Comparison of ENCODE assay signal across 20 cellular contexts in the genomic region with DNA sequence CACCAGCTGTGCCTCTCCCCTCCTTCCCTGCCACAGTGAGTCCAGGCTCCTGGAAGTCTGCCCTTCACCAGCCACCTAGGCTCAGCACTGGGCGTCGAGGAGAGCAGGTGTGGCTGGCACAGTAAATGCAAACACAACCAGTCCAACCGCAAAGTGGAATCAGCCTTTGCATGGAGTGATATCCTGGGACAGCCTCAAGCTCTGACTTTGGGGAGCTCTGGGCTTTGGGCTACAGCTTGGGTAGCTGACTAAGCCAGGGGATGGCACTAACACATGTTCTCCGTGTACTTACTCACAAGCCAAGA.
DNase-seq lines count a peak whose midpoint lies in the region; ATAC-seq and TF ChIP-seq lines count a peak whose summit lies in the region.
"Had no signal": no experiment of that assay in that cellular context is flagged by ENCODE, and none has a peak within 500 bp of the region (broad histone marks: within the 10 kb centered on the region; RNA-seq: fewer than 3 reads in every experiment).

No MANE protein-coding gene starts in this region.

- no peaks in the 10 kb centered on the region for H3K79me2 ChIP-seq in GM23338 (replicated peaks; ENCODE audit: insufficient read depth)

- intact Hi-C loops in left colon (cut with DNase I, micrococcal nuclease) (no loop called here), tibial artery (cut with DNase I; ENCODE audit: low total_unique reads) (no loop called here)

- TF ChIP-seq POLR2A in Peyer's patch (IDR thresholded peaks at IDR 0.05), result no peak

- H3K27me3 ChIP-seq in GM23338 (ENCODE audit: insufficient read depth), result no peaks in the 10 kb centered on the region
- no peaks in the 10 kb centered on the region for H3K27me3 ChIP-seq in tibial artery
- H3K27me3 ChIP-seq in Peyer's patch, result no peaks in the 10 kb centered on the region
- H3K27me3 ChIP-seq: ascending aorta, SJCRH30 had no signal

- H3K4me3 ChIP-seq in GM23338 (no peak overlapping the region), tibial artery (no peak overlapping the region), Peyer's patch (no peak overlapping the region)
- H3K4me3 ChIP-seq: ascending aorta, SJCRH30 had no signal

- no peak overlapping the region for H3K27ac Mint-ChIP-seq in GM23338
- H3K27ac Mint-ChIP-seq: activated CD4-positive, alpha-beta memory T cell treated with anti-CD3 and anti-CD28 coated beads for 36 hours; activated naive CD4-positive, alpha-beta T cell treated with anti-CD3 and anti-CD28 coated beads for 36 hours; HFFc6; natural killer cell; T-helper 17 cell; WTC11 had no signal

- DNase-seq in DMS153 (lab: John Stamatoyannopoulos, UW) (peak; percentile 87), GM23338 (ENCODE audit: low spot score) (no peak), NCI-H69 (lab: John Stamatoyannopoulos, UW) (peak; percentile 92), left colon (peak in 1 of 2 donors; percentile 19), tibial artery (no peak), Peyer's patch (no peak)
- DNase-seq: activated CD4-positive, alpha-beta memory T cell treated with anti-CD3 and anti-CD28 coated beads for 36 hours; activated naive CD4-positive, alpha-beta T cell treated with anti-CD3 and anti-CD28 coated beads for 36 hours; activated T-cell treated with anti-CD3 and anti-CD28 coated beads, Interleukin-2, amount 50 U/mL, for 1 hour; HFFc6; islet precursor cell; Kasumi-1; natural killer cell; SJCRH30; stimulated activated CD4-positive, alpha-beta T cell treated with anti-CD3 and anti-CD28 coated beads, Interleukin-4, amount 100 ng/mL, for 24 hours; T-helper 17 cell had no signal

- TF ChIP-seq CTCF in GM23338 (conservative IDR thresholded peaks at IDR 0.05; ENCODE audit: low read depth in 2 of 2) (no peak), tibial artery (IDR thresholded peaks at IDR 0.05) (no peak), Peyer's patch (IDR thresholded peaks at IDR 0.05) (no peak)

- no peaks in the 10 kb centered on the region for H3K27me3 Mint-ChIP-seq in GM23338 (ENCODE audit: insufficient read depth, low read depth, poor library complexity)
- H3K27me3 Mint-ChIP-seq: activated CD4-positive, alpha-beta memory T cell treated with anti-CD3 and anti-CD28 coated beads for 36 hours; T-helper 17 cell had no signal

- H4K20me1 ChIP-seq in GM23338 (replicated peaks; ENCODE audit: insufficient read depth), result no peaks in the 10 kb centered on the region

- H3K4me1 ChIP-seq in GM23338 (ENCODE audit: insufficient read depth) (peaks cover 11% of the 10 kb centered on the region), tibial artery (peaks cover 0 to 12% (median 3%) of the 10 kb centered on the region in 4 donors), Peyer's patch (no peaks in the 10 kb centered on the region)

- ATAC-seq in GM23338 (peak; percentile 88), left colon (peak; percentile 82), HG03135 (IDR thresholded peaks at IDR 0.05; ENCODE audit: unreplicated experiment) (no peak), HG03457 (IDR thresholded peaks at IDR 0.05; ENCODE audit: unreplicated experiment) (no peak)
- ATAC-seq: natural killer cell, T-helper 17 cell had no signal

- H3K4me2 ChIP-seq in GM23338, result peak overlapping the region; percentile 35; the same call in 1 of the 2 replicates

- no peaks in the 10 kb centered on the region for H3K9me3 Mint-ChIP-seq in GM23338
- H3K9me3 Mint-ChIP-seq: activated naive CD4-positive, alpha-beta T cell treated with anti-CD3 and anti-CD28 coated beads for 36 hours; natural killer cell had no signal

- H3K4me1 Mint-ChIP-seq in GM23338, result peaks cover 15% of the 10 kb centered on the region
- H3K4me1 Mint-ChIP-seq: natural killer cell, T-helper 17 cell had no signal

- H3K27ac ChIP-seq in GM23338 (ENCODE audit: low read depth), result no peak overlapping the region
- H3K27ac ChIP-seq in tibial artery, result no peak overlapping the region
- H3K27ac ChIP-seq in Peyer's patch, result no peak overlapping the region
- H3K27ac ChIP-seq: ascending aorta, SJCRH30 had no signal

- no peak overlapping the region for H3K4me3 Mint-ChIP-seq in GM23338
- H3K4me3 Mint-ChIP-seq: activated CD4-positive, alpha-beta memory T cell treated with anti-CD3 and anti-CD28 coated beads for 36 hours; activated naive CD4-positive, alpha-beta T cell treated with anti-CD3 and anti-CD28 coated beads for 36 hours; HFFc6; natural killer cell; T-helper 17 cell; WTC11 had no signal

- no peak overlapping the region for H2AFZ ChIP-seq in GM23338

- H3K9me2 ChIP-seq in GM23338 (ENCODE audit: insufficient read depth), result peaks cover 15% of the 10 kb centered on the region

- H3K36me3 ChIP-seq in GM23338 (ENCODE audit: insufficient read depth) (no peaks in the 10 kb centered on the region), tibial artery (no peaks in the 10 kb centered on the region), Peyer's patch (no peaks in the 10 kb centered on the region)
- H3K36me3 ChIP-seq: ascending aorta, SJCRH30 had no signal

- H3K9me3 ChIP-seq in tibial artery, result no peaks in the 10 kb centered on the region
- H3K9me3 ChIP-seq in Peyer's patch, result no peaks in the 10 kb centered on the region
- H3K9me3 ChIP-seq: ascending aorta had no signal

- no peaks in the 10 kb centered on the region for H3F3A ChIP-seq in GM23338 (replicated peaks; ENCODE audit: low read depth)

- no peaks in the 10 kb centered on the region for H3K36me3 Mint-ChIP-seq in GM23338 (ENCODE audit: low read depth)
- H3K36me3 Mint-ChIP-seq: activated CD4-positive, alpha-beta memory T cell treated with anti-CD3 and anti-CD28 coated beads for 36 hours; natural killer cell; WTC11 had no signal

TF ChIP-seq in GM23338, 12 proteins besides CTCF, POLR2A, EP300 and RAD21:
- TF ChIP-seq ZNF114 (CRISPR knock-in tag; IDR thresholded peaks at IDR 0.05) (no peak), POLR2AphosphoS5 (IDR thresholded peaks at IDR 0.05; ENCODE audit: low read depth) (no peak), JUNB (IDR thresholded peaks at IDR 0.05; ENCODE audit: unreplicated experiment) (no peak), EZH2 (IDR thresholded peaks at IDR 0.05; ENCODE audit: low read depth, unreplicated experiment) (no peak), ZNF331 (CRISPR knock-in tag; IDR thresholded peaks at IDR 0.05; ENCODE audit: low read depth) (no peak)
- TF ChIP-seq, protein P1, sequence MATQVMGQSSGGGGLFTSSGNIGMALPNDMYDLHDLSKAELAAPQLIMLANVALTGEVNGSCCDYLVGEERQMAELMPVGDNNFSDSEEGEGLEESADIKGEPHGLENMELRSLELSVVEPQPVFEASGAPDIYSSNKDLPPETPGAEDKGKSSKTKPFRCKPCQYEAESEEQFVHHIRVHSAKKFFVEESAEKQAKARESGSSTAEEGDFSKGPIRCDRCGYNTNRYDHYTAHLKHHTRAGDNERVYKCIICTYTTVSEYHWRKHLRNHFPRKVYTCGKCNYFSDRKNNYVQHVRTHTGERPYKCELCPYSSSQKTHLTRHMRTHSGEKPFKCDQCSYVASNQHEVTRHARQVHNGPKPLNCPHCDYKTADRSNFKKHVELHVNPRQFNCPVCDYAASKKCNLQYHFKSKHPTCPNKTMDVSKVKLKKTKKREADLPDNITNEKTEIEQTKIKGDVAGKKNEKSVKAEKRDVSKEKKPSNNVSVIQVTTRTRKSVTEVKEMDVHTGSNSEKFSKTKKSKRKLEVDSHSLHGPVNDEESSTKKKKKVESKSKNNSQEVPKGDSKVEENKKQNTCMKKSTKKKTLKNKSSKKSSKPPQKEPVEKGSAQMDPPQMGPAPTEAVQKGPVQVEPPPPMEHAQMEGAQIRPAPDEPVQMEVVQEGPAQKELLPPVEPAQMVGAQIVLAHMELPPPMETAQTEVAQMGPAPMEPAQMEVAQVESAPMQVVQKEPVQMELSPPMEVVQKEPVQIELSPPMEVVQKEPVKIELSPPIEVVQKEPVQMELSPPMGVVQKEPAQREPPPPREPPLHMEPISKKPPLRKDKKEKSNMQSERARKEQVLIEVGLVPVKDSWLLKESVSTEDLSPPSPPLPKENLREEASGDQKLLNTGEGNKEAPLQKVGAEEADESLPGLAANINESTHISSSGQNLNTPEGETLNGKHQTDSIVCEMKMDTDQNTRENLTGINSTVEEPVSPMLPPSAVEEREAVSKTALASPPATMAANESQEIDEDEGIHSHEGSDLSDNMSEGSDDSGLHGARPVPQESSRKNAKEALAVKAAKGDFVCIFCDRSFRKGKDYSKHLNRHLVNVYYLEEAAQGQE (IDR thresholded peaks at IDR 0.05; ENCODE audit: unreplicated experiment), result no peak

Comparison
In these comparisons a context has a peak if more than half of its experiments do, and no peak if none do; other contexts are left out.
1. DNase-seq: peak in DMS153 (single experiment) and NCI-H69 (single experiment); none in GM23338 (single experiment), tibial artery (0 of 2) and Peyer's patch (0 of 3).
2. ATAC-seq: peak in GM23338 (single experiment) and left colon (single experiment); none in HG03135 (single experiment) and HG03457 (single experiment).